Comparison of ENCODE assay signal across 10 cellular contexts in the genomic region with DNA sequence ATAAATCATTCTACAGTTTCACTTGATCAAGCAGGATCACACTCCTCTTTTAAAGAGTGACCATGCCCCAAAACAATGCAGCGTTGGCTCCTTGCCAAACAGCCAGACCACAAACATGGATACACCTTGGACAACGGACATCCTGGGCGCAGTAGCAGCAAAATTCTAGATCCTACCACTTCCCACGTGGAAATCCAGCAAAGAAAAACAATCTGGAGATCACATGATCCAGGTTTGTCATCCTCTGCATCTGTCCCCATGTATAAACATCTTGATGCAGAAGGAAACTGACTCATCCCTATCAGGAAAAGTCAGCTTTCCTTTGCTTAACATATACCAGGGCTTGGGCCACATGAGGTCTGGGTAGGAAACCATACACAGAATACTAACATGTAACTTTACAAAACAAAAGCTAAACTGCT. TPM values are rescaled to one million over a fixed set of nuclear protein-coding genes. Genes with fewer than 3 reads are reported as not detected.
DNase-seq lines count a peak whose midpoint lies in the region; ATAC-seq, FAIRE-seq and TF ChIP-seq lines count a peak whose summit lies in the region.
"Had no signal": no experiment of that assay in that cellular context is flagged by ENCODE, and none has a peak within 500 bp of the region (broad histone marks: within the 10 kb centered on the region; RNA-seq: fewer than 3 reads in every experiment).

No MANE protein-coding gene starts in this region.

- no peak for TF ChIP-seq POLR2A in HepG2 (IDR thresholded peaks at IDR 0.05; ENCODE audit: insufficient read depth in 1 of 2, low read depth in 2 of 2, low read length in 2 of 2)

- H3K4me3 Mint-ChIP-seq in MCF 10A (ENCODE audit: unreplicated experiment): no peak overlapping the region

- POLR2A ChIA-PET in HepG2 (lab: Yijun Ruan, JAX): no interaction called here
- POLR2A ChIA-PET in MCF 10A (lab: Yijun Ruan, JAX): no interaction called here

- WGBS in liver: 40% methylated on average over 4 of the region's 4 CpGs
- WGBS in HepG2 (ENCODE audit: low lambda C conversion rate): 0% methylated on average over 2 of the region's 4 CpGs
- WGBS in small intestine, 3 donors: 50 to 60% (median 53%) methylated on average over 4 of the region's 4 CpGs

- BruUV-seq in HepG2 (replicated peaks; lab: Mats Ljungman, UMichigan): no TSS peak
- no TSS peak for BruUV-seq in MCF 10A (replicated peaks; lab: Mats Ljungman, UMichigan)

- no peaks in the 10 kb centered on the region for H3K36me3 Mint-ChIP-seq in MCF 10A (ENCODE audit: insufficient read depth, unreplicated experiment)

- H2AFZ ChIP-seq in HepG2 (ENCODE audit: low read length): no peak overlapping the region

- H3K36me3 ChIP-seq in liver (ENCODE audit: control insufficient read depth in 4 of 4, insufficient read depth in 3 of 4, low read depth in 1 of 4, low read length in 3 of 4) (no peaks in the 10 kb centered on the region), HepG2 (replicated peaks in 1 of 2; ENCODE audit: control insufficient read depth in 1 of 2, insufficient read depth in 2 of 2, low read length in 2 of 2) (no peaks in the 10 kb centered on the region), left lung (no peaks in the 10 kb centered on the region), small intestine (ENCODE audit: control insufficient read depth in 2 of 2, insufficient read depth in 2 of 2, low read length in 2 of 2) (no peaks in the 10 kb centered on the region)

- no peaks in the 10 kb centered on the region for H3K79me2 ChIP-seq in HepG2 (ENCODE audit: insufficient read depth, low read length)

- no peaks in the 10 kb centered on the region for H4K20me1 ChIP-seq in HepG2 (ENCODE audit: insufficient read depth, low read length)

- no peak for TF ChIP-seq EP300 in HepG2 (IDR thresholded peaks at IDR 0.05; ENCODE audit: low read depth in 2 of 2, low read length in 2 of 2)
- TF ChIP-seq EP300 in HepG2 (CRISPR knock-in tag; IDR thresholded peaks at IDR 0.05; ENCODE audit: borderline replicate concordance): no peak

- no peaks in the 10 kb centered on the region for H3K4me1 ChIP-seq in liver (ENCODE audit: control insufficient read depth in 4 of 4, insufficient read depth in 4 of 4, low read length in 3 of 4)
- no peaks in the 10 kb centered on the region for H3K4me1 ChIP-seq in HepG2 (ENCODE audit: insufficient read depth, low read length)
- peaks cover 0 to 22% of the 10 kb centered on the region in 2 donors for H3K4me1 ChIP-seq in left lung
- no peaks in the 10 kb centered on the region for H3K4me1 ChIP-seq in small intestine (ENCODE audit: control insufficient read depth in 2 of 2, insufficient read depth in 1 of 2, low read depth in 1 of 2, low read length in 1 of 2)
- H3K4me1 ChIP-seq: A549 had no signal

- H3K27me3 ChIP-seq in liver (ENCODE audit: control insufficient read depth in 4 of 4, insufficient read depth in 4 of 4, low read length in 3 of 4): no peaks in the 10 kb centered on the region
- no peaks in the 10 kb centered on the region for H3K27me3 ChIP-seq in HepG2 (ENCODE audit: control insufficient read depth in 1 of 2, insufficient read depth in 2 of 2, low read length in 2 of 2)
- H3K27me3 ChIP-seq in left lung: no peaks in the 10 kb centered on the region
- H3K27me3 ChIP-seq in small intestine (ENCODE audit: control insufficient read depth in 2 of 2, insufficient read depth in 2 of 2, low read length in 2 of 2): no peaks in the 10 kb centered on the region

- intact Hi-C loops in HepG2 (cut with micrococcal nuclease; ENCODE audit: unreplicated experiment) (no loop called here), MCF 10A (cut with micrococcal nuclease) (no loop called here), left lung (cut with DNase I) (no loop called here)

- H3K27ac ChIP-seq in liver (ENCODE audit: low read depth in 1 of 2, low read length in 2 of 2) (peak overlapping the region; percentile 30 to 56), HepG2 (ENCODE audit: extremely low read length, insufficient read depth, low read length) (no peak overlapping the region), left lung (peak overlapping the region; percentile 22 to 74), small intestine (ENCODE audit: low read depth in 1 of 2, low read length in 1 of 2) (peak overlapping the region in 1 of 2 donors; percentile 33)
- H3K27ac ChIP-seq: A549 had no signal

- H3K27ac Mint-ChIP-seq in MCF 10A (ENCODE audit: low read depth, unreplicated experiment): no peak overlapping the region

- H3K9ac ChIP-seq in liver (ENCODE audit: low read depth in 1 of 2, low read length in 2 of 2): no peak overlapping the region
- no peak overlapping the region for H3K9ac ChIP-seq in HepG2 (ENCODE audit: insufficient read depth, low read depth, low read length)

- H3K4me3 ChIP-seq in liver (ENCODE audit: low read depth in 1 of 3, low read length in 3 of 3) (no peak overlapping the region), HepG2 (replicated peaks in 1 of 3; ENCODE audit: insufficient read depth in 1 of 3, low read depth in 2 of 3, low read length in 3 of 3) (no peak overlapping the region), left lung (no peak overlapping the region), small intestine (ENCODE audit: low read depth in 1 of 2, low read length in 2 of 2) (no peak overlapping the region)
- H3K4me3 ChIP-seq: A549 had no signal

- H3K4me1 Mint-ChIP-seq in MCF 10A (ENCODE audit: insufficient read depth, unreplicated experiment): no peaks in the 10 kb centered on the region

- DNase-seq in HepG2 (ENCODE audit: low spot score) (no peak), MCF 10A (ENCODE audit: unreplicated experiment) (peak; percentile 45), left lung (no peak), Ammon's horn (ENCODE audit: low spot score) (no peak), small intestine (no peak), NCI-H1105 (lab: John Stamatoyannopoulos, UW) (no peak)
- DNase-seq in activated CD8-positive, alpha-beta memory T cell treated with anti-CD3 and anti-CD28 coated beads, Interleukin-2, amount 50 U/mL, for 4 hours: no peak
- DNase-seq: NCI-H526 had no signal

- H3K9me3 Mint-ChIP-seq in MCF 10A (ENCODE audit: unreplicated experiment): no peaks in the 10 kb centered on the region

- H3K27me3 Mint-ChIP-seq in MCF 10A (ENCODE audit: insufficient read depth, unreplicated experiment): no peaks in the 10 kb centered on the region

- no peak overlapping the region for H3K4me2 ChIP-seq in HepG2 (ENCODE audit: low read depth, low read length)
- H3K4me2 ChIP-seq: A549 had no signal

- H3K9me3 ChIP-seq in liver (ENCODE audit: control insufficient read depth in 4 of 4, low read length in 3 of 4) (no peaks in the 10 kb centered on the region), HepG2 (ENCODE audit: low read length) (no peaks in the 10 kb centered on the region), left lung (no peaks in the 10 kb centered on the region), small intestine (ENCODE audit: control insufficient read depth, low read depth) (no peaks in the 10 kb centered on the region)
- H3K9me3 ChIP-seq: A549 had no signal

- CTCF ChIA-PET in HepG2 (lab: Yijun Ruan, JAX; ENCODE audit: low intra/inter-chr PET ratio, low total read pairs): no interaction called here
- CTCF ChIA-PET in MCF 10A (lab: Yijun Ruan, JAX): no interaction called here

- in situ Hi-C loops in HepG2 (cut with HindIII; ENCODE audit: extremely low pct_ligation_motif_present, low pct_unique_long_range_greater_than_20kb): no loop called here

- FAIRE-seq in HepG2 (lab: Jason Lieb, UNC) (no peak), small intestine (lab: Jason Lieb, UNC) (no peak)
- FAIRE-seq: A549 had no signal

- ATAC-seq in HepG2: no peak
- ATAC-seq in left lung: peak; percentile 71
- ATAC-seq: A549 had no signal

- TF ChIP-seq RAD21 in liver (IDR thresholded peaks at IDR 0.05) (no peak), HepG2 (CRISPR knock-in tag; IDR thresholded peaks at IDR 0.05) (no peak)

- TF ChIP-seq CTCF in liver (IDR thresholded peaks at IDR 0.05; ENCODE audit: low read depth, low read length, missing input control) (no peak), HepG2 (CRISPR knock-in tag; IDR thresholded peaks at IDR 0.05) (no peak), MCF 10A (IDR thresholded peaks at IDR 0.05; ENCODE audit: unreplicated experiment) (no peak), left lung (IDR thresholded peaks at IDR 0.05) (no peak)

TF ChIP-seq in liver, 16 proteins besides CTCF, POLR2A, EP300 and RAD21:
- TF ChIP-seq JUND (IDR thresholded peaks at IDR 0.05) (peak in 1 of 2 donors; percentile 40), YY1 (IDR thresholded peaks at IDR 0.05) (no peak)

RNA-seq across cellular contexts. Expression of a gene that starts 53.1 kb away (rescaled TPM):
- total RNA-seq in liver (1 to 10 TPM; 2.3 to 3.7 TPM), HepG2 (2016; rRNA removed; fragmentation: Illumina TruSeq; extraction: Trizol) (0.02 TPM in 1 of 2 replicates, not detected in the other), MCF 10A (2022) (not detected in 2 replicates), left lung (10 to 100 TPM; 16.6 to 30.2 TPM)
- polyA plus RNA-seq in liver (under 1 TPM; 0.50 to 0.75 TPM), HepG2 (2011; rRNA removed) (not detected in 2 replicates), small intestine (1 to 10 TPM in 2 of 3 donors, not detected in 1; 3.5 to 5.5 TPM)
- total RNA-seq in HepG2 (2016; cell fraction: cytosol; rRNA removed; fragmentation: Illumina TruSeq; extraction: Trizol; ENCODE audit: low read depth): not detected in 2 replicates
- not detected in 2 replicates for total RNA-seq in HepG2 (2016; cell fraction: insoluble cytoplasmic fraction; rRNA removed; fragmentation: Illumina TruSeq; extraction: Trizol)
- total RNA-seq in HepG2 (2016; cell fraction: membrane; rRNA removed; fragmentation: Illumina TruSeq; extraction: Trizol): not detected in 2 replicates
- total RNA-seq in HepG2 (2016; cell fraction: nucleus; rRNA removed; fragmentation: Illumina TruSeq; extraction: Trizol): not detected in 2 replicates
- not detected in 2 replicates for polyA plus RNA-seq in HepG2 (2011; cell fraction: cytosol; rRNA removed)
- not detected in 2 replicates for polyA plus RNA-seq in HepG2 (2011; cell fraction: nucleus; rRNA removed)
- not detected in 2 replicates for polyA plus RNA-seq in HepG2 (2012)
- polyA plus RNA-seq in HepG2 (2016; cell fraction: cytosol; fragmentation: Illumina TruSeq; extraction: Trizol; ENCODE audit: low read depth): not detected in 2 replicates
- not detected in 2 replicates for polyA plus RNA-seq in HepG2 (2016; cell fraction: insoluble cytoplasmic fraction; fragmentation: Illumina TruSeq; extraction: Trizol; ENCODE audit: low read depth)
- polyA plus RNA-seq in HepG2 (2016; cell fraction: membrane; fragmentation: Illumina TruSeq; extraction: Trizol; ENCODE audit: low read depth): not detected in 2 replicates
- polyA plus RNA-seq in HepG2 (2016; cell fraction: nucleus; fragmentation: Illumina TruSeq; extraction: Trizol; ENCODE audit: insufficient read depth, low read depth): not detected in 2 replicates
- polyA minus RNA-seq in HepG2 (2011; rRNA and poly(A)+ RNA removed; ENCODE audit: low replicate concordance): 0.04 and 0.05 TPM in 2 replicates
- not detected in 2 replicates for polyA minus RNA-seq in HepG2 (2011; cell fraction: cytosol; rRNA and poly(A)+ RNA removed)
- not detected in 2 replicates for polyA minus RNA-seq in HepG2 (2011; cell fraction: nucleus; rRNA and poly(A)+ RNA removed)
- polyA plus RNA-seq: A549 had no signal
